13 cellular contexts compared by ENCODE assay signal in genomic region chr1:61184714-61185106, GRCh38.
A peak's percentile ranks its signal among the peaks of the same experiment; 100 is the strongest.
DNase-seq lines count a peak whose midpoint lies in the region; ATAC-seq and TF ChIP-seq lines count a peak whose summit lies in the region.
"Had no signal": no experiment of that assay in that cellular context is flagged by ENCODE, and none has a peak within 500 bp of the region (broad histone marks: within the 10 kb centered on the region; RNA-seq: fewer than 3 reads in every experiment).

No MANE protein-coding gene starts in this region.

- H3K27ac Mint-ChIP-seq in stimulated activated effector memory CD8-positive, alpha-beta T cell treated with anti-CD3 and anti-CD28 coated beads, Interleukin-12 subunit alpha, Interleukin-12 subunit beta, amount 100 ng/mL, for 72 hours, result no peak overlapping the region

- no peaks in the 10 kb centered on the region for H3K9me3 ChIP-seq in GM23248 (ENCODE audit: low read depth)
- H3K9me3 ChIP-seq in body of pancreas, result no peaks in the 10 kb centered on the region
- H3K9me3 ChIP-seq in hepatocyte (ENCODE audit: low read depth), result no peaks in the 10 kb centered on the region
- H3K9me3 ChIP-seq: BLaER1 treated with 17β-estradiol and CSF1 and Interleukin-3, amounts not matched to agents 10 nM and 100 nM; SJSA1 had no signal

- no peaks in the 10 kb centered on the region for H3K79me2 ChIP-seq in GM23248 (ENCODE audit: insufficient read depth)
- peaks cover 40% of the 10 kb centered on the region for H3K79me2 ChIP-seq in hepatocyte

- no peaks in the 10 kb centered on the region for H3K27me3 ChIP-seq in GM23248 (replicated peaks; ENCODE audit: insufficient read depth)
- H3K27me3 ChIP-seq in body of pancreas, result no peaks in the 10 kb centered on the region
- no peaks in the 10 kb centered on the region for H3K27me3 ChIP-seq in hepatocyte
- H3K27me3 ChIP-seq: SJSA1 had no signal

- H3K4me2 ChIP-seq in GM23248 (ENCODE audit: unreplicated experiment) (peak overlapping the region; percentile 66), hepatocyte (peak overlapping the region; percentile 80)

- WGBS in GM23248 (ENCODE audit: low coverage in 1 of 2, low lambda C conversion rate in 2 of 2, missing lambda C conversion rate in 2 of 2), 2 experiments, result 12 to 13% methylated on average over 3 of the region's 3 CpGs
- WGBS in body of pancreas, 2 donors, result 4 to 5% methylated on average over 3 of the region's 3 CpGs
- 39% methylated on average over 3 of the region's 3 CpGs for WGBS in hepatocyte (ENCODE audit: low lambda C conversion rate, missing lambda C conversion rate)

- DNase-seq in GM23248 (no peak), body of pancreas (no peak), hepatocyte (ENCODE audit: low spot score) (no peak), NCI-H774 (lab: John Stamatoyannopoulos, UW) (no peak), glomerular visceral epithelial cell (ENCODE audit: extremely low spot score) (no peak)
- no peak for DNase-seq in stimulated activated effector memory CD8-positive, alpha-beta T cell treated with anti-CD3 and anti-CD28 coated beads, Interleukin-12 subunit alpha, Interleukin-12 subunit beta, amount 100 ng/mL, for 72 hours (ENCODE audit: low spot score in 2 of 2)
- no peak for DNase-seq in activated naive CD4-positive, alpha-beta T cell (lab: John Stamatoyannopoulos, UW)
- DNase-seq: activated CD4-positive, alpha-beta T cell treated with anti-CD3 and anti-CD28 coated beads for 48 hours; activated effector memory CD4-positive, alpha-beta T cell treated with anti-CD3 and anti-CD28 coated beads, Interleukin-2, amount 50 U/mL, for 16 hours; KBM-7 had no signal

- H3K27ac ChIP-seq in GM23248 (peak overlapping the region; percentile 25), body of pancreas (peak overlapping the region; percentile 73 to 93 (median 83)), hepatocyte (peak overlapping the region; percentile 83), skin epidermis (peak overlapping the region; percentile 9 to 90 (median 81))
- H3K27ac ChIP-seq: BLaER1 treated with 17β-estradiol and CSF1 and Interleukin-3, amounts not matched to agents 10 nM and 100 nM; SJSA1 had no signal

- H3K36me3 Mint-ChIP-seq in stimulated activated effector memory CD8-positive, alpha-beta T cell treated with anti-CD3 and anti-CD28 coated beads, Interleukin-12 subunit alpha, Interleukin-12 subunit beta, amount 100 ng/mL, for 72 hours, result no peaks in the 10 kb centered on the region

- H3K36me3 ChIP-seq in GM23248 (ENCODE audit: low read depth) (no peaks in the 10 kb centered on the region), body of pancreas (replicated peaks in 1 of 2; ENCODE audit: insufficient read depth in 1 of 2, low read depth in 2 of 2) (no peaks in the 10 kb centered on the region), hepatocyte (replicated peaks; ENCODE audit: insufficient read depth, low read depth) (no peaks in the 10 kb centered on the region)
- H3K36me3 ChIP-seq: BLaER1 treated with 17β-estradiol and CSF1 and Interleukin-3, amounts not matched to agents 10 nM and 100 nM; SJSA1 had no signal

- H3F3A ChIP-seq in GM23248 (ENCODE audit: insufficient read depth), result peaks cover 25% of the 10 kb centered on the region

- peaks cover 4% of the 10 kb centered on the region for H3K4me1 Mint-ChIP-seq in stimulated activated effector memory CD8-positive, alpha-beta T cell treated with anti-CD3 and anti-CD28 coated beads, Interleukin-12 subunit alpha, Interleukin-12 subunit beta, amount 100 ng/mL, for 72 hours

- no peak for ATAC-seq in body of pancreas
- ATAC-seq in stimulated activated effector memory CD8-positive, alpha-beta T cell treated with anti-CD3 and anti-CD28 coated beads, Interleukin-12 subunit alpha, Interleukin-12 subunit beta, amount 100 ng/mL, for 72 hours, result no peak

- peak overlapping the region; percentile 62 for H3K9ac ChIP-seq in GM23248
- H3K9ac ChIP-seq: BLaER1 treated with 17β-estradiol and CSF1 and Interleukin-3, amounts not matched to agents 10 nM and 100 nM had no signal

- no peak for TF ChIP-seq POLR2A in body of pancreas (IDR thresholded peaks at IDR 0.05)

- TF ChIP-seq CTCF in body of pancreas (IDR thresholded peaks at IDR 0.05) (no peak), hepatocyte (IDR thresholded peaks at IDR 0.05; ENCODE audit: poor library complexity) (no peak)

- H4K20me1 ChIP-seq in GM23248 (ENCODE audit: insufficient read depth), result no peaks in the 10 kb centered on the region
- H4K20me1 ChIP-seq in hepatocyte (ENCODE audit: insufficient read depth, poor library complexity, severe bottlenecking), result no peaks in the 10 kb centered on the region
- H4K20me1 ChIP-seq: BLaER1 treated with 17β-estradiol and CSF1 and Interleukin-3, amounts not matched to agents 10 nM and 100 nM had no signal

- H3K9me3 Mint-ChIP-seq in stimulated activated effector memory CD8-positive, alpha-beta T cell treated with anti-CD3 and anti-CD28 coated beads, Interleukin-12 subunit alpha, Interleukin-12 subunit beta, amount 100 ng/mL, for 72 hours, result no peaks in the 10 kb centered on the region

- in situ Hi-C loops in GM23248 (cut with MboI), result no loop called here

- H3K9me2 ChIP-seq in GM23248 (ENCODE audit: insufficient read depth), result no peaks in the 10 kb centered on the region
- no peaks in the 10 kb centered on the region for H3K9me2 ChIP-seq in hepatocyte (replicated peaks; ENCODE audit: insufficient read depth)

- peak overlapping the region; percentile 91 for H2AFZ ChIP-seq in GM23248
- no peak overlapping the region for H2AFZ ChIP-seq in hepatocyte

- intact Hi-C loops in body of pancreas (cut with DNase I), result no loop called here

- H3K4me3 ChIP-seq in GM23248 (peak overlapping the region; percentile 56), body of pancreas (no peak overlapping the region), hepatocyte (no peak overlapping the region), skin epidermis (peak overlapping the region in 4 of 7 experiments; percentile 11 to 21 (median 14))
- H3K4me3 ChIP-seq: BLaER1 treated with 17β-estradiol and CSF1 and Interleukin-3, amounts not matched to agents 10 nM and 100 nM; SJSA1 had no signal

- peaks cover 23% of the 10 kb centered on the region for H3K4me1 ChIP-seq in GM23248 (ENCODE audit: insufficient read depth)
- H3K4me1 ChIP-seq in body of pancreas, result peaks cover 47% of the 10 kb centered on the region
- H3K4me1 ChIP-seq in hepatocyte (ENCODE audit: insufficient read depth), result peaks cover 44% of the 10 kb centered on the region
- H3K4me1 ChIP-seq: BLaER1 treated with 17β-estradiol and CSF1 and Interleukin-3, amounts not matched to agents 10 nM and 100 nM; SJSA1 had no signal

- H3K4me3 Mint-ChIP-seq in stimulated activated effector memory CD8-positive, alpha-beta T cell treated with anti-CD3 and anti-CD28 coated beads, Interleukin-12 subunit alpha, Interleukin-12 subunit beta, amount 100 ng/mL, for 72 hours, result no peak overlapping the region

Comparison
In these comparisons a context has a peak if more than half of its experiments do, and no peak if none do; other contexts are left out.
1. H3K27ac ChIP-seq: peak in every context shown above with its lines; median percentile 83 in body of pancreas; 83 in hepatocyte; 81 in skin epidermis; 25 in GM23248.
2. H3K4me3 ChIP-seq: peak in GM23248 (single experiment) and skin epidermis (4 of 7); none in body of pancreas (0 of 2) and hepatocyte (single experiment).